Comparison of ENCODE assay signal across 8 cellular contexts in genomic region chr1:222643937-222644648, GRCh38. TPM values are rescaled to one million over a fixed set of nuclear protein-coding genes. Genes with fewer than 3 reads are reported as not detected.
DNase-seq lines count a peak whose midpoint lies in the region; ATAC-seq and TF ChIP-seq lines count a peak whose summit lies in the region.

No MANE protein-coding gene starts in this region.

- TF ChIP-seq CTCF in epithelial cell of esophagus (IDR thresholded peaks at IDR 0.05; ENCODE audit: insufficient read depth, low read depth, low read length, missing control alignments): no peak

- H3K36me3 Mint-ChIP-seq in IgD-negative memory B cell: peaks cover 2% of the 10 kb centered on the region

- peak overlapping the region; percentile 89 to 99 (median 96) for H3K4me3 Mint-ChIP-seq in IgD-negative memory B cell

- peak; percentile 99 for DNase-seq in DMS153 (lab: John Stamatoyannopoulos, UW)
- peak; percentile 100 for DNase-seq in OCI-M1 (lab: John Stamatoyannopoulos, UW)
- DNase-seq in activated T-cell treated with anti-CD3 and anti-CD28 coated beads for 48 hours (ENCODE audit: low read depth): peak; percentile 96
- DNase-seq in epithelial cell of esophagus (ENCODE audit: low read depth): peak; percentile 99
- DNase-seq in middle frontal gyrus (ENCODE audit: extremely low spot score, low spot score): peak; percentile 94
- peak; percentile 91 to 92 for DNase-seq in stimulated activated CD8-positive, alpha-beta memory T cell treated with anti-CD3 and anti-CD28 coated beads, Interleukin-2, amount 100 ng/mL, for 1 hour (ENCODE audit: low read depth in 2 of 2)

- peaks cover 8 to 17% (median 12%) of the 10 kb centered on the region in 3 donors for H3K4me1 Mint-ChIP-seq in IgD-negative memory B cell

- peak overlapping the region; percentile 97 for H3K4me3 ChIP-seq in epithelial cell of esophagus (ENCODE audit: low read length)

- peak overlapping the region; percentile 87 to 99 (median 96) for H3K27ac Mint-ChIP-seq in IgD-negative memory B cell

- H3K9me3 Mint-ChIP-seq in IgD-negative memory B cell: no peaks in the 10 kb centered on the region

- peak; percentile 99 for ATAC-seq in GM21576 (IDR thresholded peaks at IDR 0.05; ENCODE audit: unreplicated experiment)

- no peaks in the 10 kb centered on the region for H3K27me3 Mint-ChIP-seq in IgD-negative memory B cell

RNA-seq across cellular contexts. Expression of gene MIA3, which starts 26.2 kb away (rescaled TPM):
- polyA plus RNA-seq in IgD-negative memory B cell: 61.3 TPM

RNA-seq across cellular contexts. Expression of gene TAF1A, which starts 54.4 kb away (rescaled TPM):
- 13.9 TPM for polyA plus RNA-seq in IgD-negative memory B cell

Comparison
In these comparisons a context has a peak if more than half of its experiments do, and no peak if none do; other contexts are left out.
1. Peak in every context shown above with its lines: DNase-seq, ATAC-seq and H3K4me3 ChIP-seq.